19 cellular contexts compared by ENCODE assay signal in the genomic region with DNA sequence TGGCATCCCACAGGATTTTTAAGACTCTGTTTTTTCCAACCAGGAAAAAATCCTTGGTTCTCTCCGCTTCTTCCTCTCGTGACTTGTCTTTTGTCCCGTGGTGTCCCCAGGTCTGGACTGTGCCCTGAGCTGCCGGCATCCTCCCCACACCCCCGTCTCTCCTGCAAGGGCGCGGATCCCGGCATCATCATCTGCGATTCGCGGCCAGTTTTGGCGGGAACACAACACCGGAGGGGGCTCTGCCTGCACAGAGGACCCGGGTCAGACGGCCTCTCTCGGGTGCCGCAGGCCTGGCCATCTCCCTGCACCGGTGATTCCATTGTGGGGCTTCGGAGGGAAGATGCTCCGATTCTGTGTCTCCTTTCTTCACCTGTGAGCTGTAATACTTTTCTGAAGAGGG. TPM values are rescaled to one million over a fixed set of nuclear protein-coding genes. Genes with fewer than 3 reads are reported as not detected.
DNase-seq lines count a peak whose midpoint lies in the region; ATAC-seq and TF ChIP-seq lines count a peak whose summit lies in the region.
"Had no signal": no experiment of that assay in that cellular context is flagged by ENCODE, and none has a peak within 500 bp of the region (broad histone marks: within the 10 kb centered on the region; RNA-seq: fewer than 3 reads in every experiment).

No MANE protein-coding gene starts in this region.

- no peak for ATAC-seq in GM19324 (IDR thresholded peaks at IDR 0.05; ENCODE audit: low FRiP score, unreplicated experiment)
- no peak for ATAC-seq in GM18867 (IDR thresholded peaks at IDR 0.05; ENCODE audit: unreplicated experiment)
- no peak for ATAC-seq in esophagus mucosa

- intact Hi-C loops in thyroid gland (cut with DNase I) = no loop called here

- no peak overlapping the region for H3K4me2 ChIP-seq in osteoblast (ENCODE audit: insufficient read depth, low read length)

- H3K36me3 Mint-ChIP-seq in endodermal cell (ENCODE audit: low read depth) = no peaks in the 10 kb centered on the region
- H3K36me3 Mint-ChIP-seq: activated naive CD8-positive, alpha-beta T cell treated with anti-CD3 and anti-CD28 coated beads, Interleukin-2, amount 10 ng/mL, durations not matched to agents 7 days and 5 days had no signal

- peaks cover 2% of the 10 kb centered on the region for H3K27me3 Mint-ChIP-seq in endodermal cell (ENCODE audit: insufficient read depth)

- no peaks in the 10 kb centered on the region for H3K27me3 ChIP-seq in H7 (ENCODE audit: control insufficient read depth, insufficient read depth, low read length)
- no peaks in the 10 kb centered on the region for H3K27me3 ChIP-seq in endodermal cell (ENCODE audit: control insufficient read depth, insufficient read depth, low read length, poor library complexity, severe bottlenecking)
- no peaks in the 10 kb centered on the region for H3K27me3 ChIP-seq in osteoblast (ENCODE audit: insufficient read depth, low read length)
- no peaks in the 10 kb centered on the region for H3K27me3 ChIP-seq in thyroid gland
- H3K27me3 ChIP-seq: left lung, SJSA1 had no signal

- H3K4me1 ChIP-seq in endodermal cell (ENCODE audit: control insufficient read depth, insufficient read depth, low read length) = no peaks in the 10 kb centered on the region
- peaks cover 18% of the 10 kb centered on the region for H3K4me1 ChIP-seq in osteoblast (ENCODE audit: insufficient read depth, low read length)
- H3K4me1 ChIP-seq in thyroid gland = peaks cover 30 to 49% of the 10 kb centered on the region in 2 donors
- H3K4me1 ChIP-seq: SJSA1 had no signal

- H3K4me3 ChIP-seq in H7 (ENCODE audit: insufficient read depth, low read depth, low read length) (no peak overlapping the region), endodermal cell (ENCODE audit: low read length) (no peak overlapping the region), osteoblast (ENCODE audit: insufficient read depth, low read length) (no peak overlapping the region), thyroid gland (replicated peaks in 1 of 3) (no peak overlapping the region)
- H3K4me3 ChIP-seq: GM23248, K562, left lung, SJSA1 had no signal

- no peaks in the 10 kb centered on the region for H4K20me1 ChIP-seq in osteoblast (ENCODE audit: insufficient read depth, low read length)

- H3K4me1 Mint-ChIP-seq in endodermal cell = no peaks in the 10 kb centered on the region

- TF ChIP-seq POLR2A in thyroid gland (IDR thresholded peaks at IDR 0.05) = no peak

- 96 to 98% methylated on average over 15 to 20 of the region's 20 CpGs for WGBS in endodermal cell (ENCODE audit: insufficient coverage in 1 of 2, insufficient read length in 1 of 2), 2 experiments
- whole genome bisulfite sequencing in thyroid gland, 2 donors = 89% methylated on average over 20 of the region's 20 CpGs

- H3K9me3 Mint-ChIP-seq in endodermal cell = no peaks in the 10 kb centered on the region
- H3K9me3 Mint-ChIP-seq: activated CD4-positive, alpha-beta memory T cell treated with anti-CD3 and anti-CD28 coated beads, Interleukin-2, amount 10 ng/mL, durations not matched to agents 7 days and 5 days; activated naive CD8-positive, alpha-beta T cell treated with anti-CD3 and anti-CD28 coated beads, Interleukin-2, amount 10 ng/mL, durations not matched to agents 7 days and 5 days; activated T-cell treated with anti-CD3 and anti-CD28 coated beads, Interleukin-2, amount 50 U/mL, for 24 hours; dendritic cell treated with granulocyte-macrophage colony-stimulating factor and Interleukin-4, amounts not matched to agents 40 ng/mL and 50 ng/mL, for 4 days; stimulated activated naive CD8-positive, alpha-beta T cell treated with anti-CD3 and anti-CD28 coated beads, Interleukin-15, Interleukin-2, amounts not matched to agents 100 ng/mL and 50 ng/mL, for 24 hours had no signal

- H3K36me3 ChIP-seq in H7 (replicated peaks; ENCODE audit: control insufficient read depth, insufficient read depth, low read length) (no peaks in the 10 kb centered on the region), endodermal cell (ENCODE audit: control insufficient read depth, insufficient read depth, low read length) (no peaks in the 10 kb centered on the region), osteoblast (ENCODE audit: insufficient read depth, low read length) (no peaks in the 10 kb centered on the region), thyroid gland (no peaks in the 10 kb centered on the region)
- H3K36me3 ChIP-seq: left lung, SJSA1 had no signal

- DNase-seq in H7 = peak; percentile 56
- peak; percentile 38 for DNase-seq in endodermal cell
- DNase-seq in osteoblast (ENCODE audit: insufficient read length, low spot score, missing footprints) = peak; percentile 50
- no peak for DNase-seq in thyroid gland
- DNase-seq: activated CD4-positive, alpha-beta memory T cell treated with anti-CD3 and anti-CD28 coated beads, Interleukin-2, amount 10 ng/mL, durations not matched to agents 7 days and 5 days; activated naive CD8-positive, alpha-beta T cell treated with anti-CD3 and anti-CD28 coated beads, Interleukin-2, amount 10 ng/mL, durations not matched to agents 7 days and 5 days; activated T-cell treated with anti-CD3 and anti-CD28 coated beads, Interleukin-2, amount 50 U/mL, for 24 hours; DND-41; GM23248; NCI-H226; NCI-H82 had no signal

- no peak overlapping the region for H3K4me3 Mint-ChIP-seq in endodermal cell
- H3K4me3 Mint-ChIP-seq: activated CD4-positive, alpha-beta memory T cell treated with anti-CD3 and anti-CD28 coated beads, Interleukin-2, amount 10 ng/mL, durations not matched to agents 7 days and 5 days; activated naive CD8-positive, alpha-beta T cell treated with anti-CD3 and anti-CD28 coated beads, Interleukin-2, amount 10 ng/mL, durations not matched to agents 7 days and 5 days; activated T-cell treated with anti-CD3 and anti-CD28 coated beads, Interleukin-2, amount 50 U/mL, for 24 hours; dendritic cell treated with granulocyte-macrophage colony-stimulating factor and Interleukin-4, amounts not matched to agents 40 ng/mL and 50 ng/mL, for 4 days; stimulated activated naive CD8-positive, alpha-beta T cell treated with anti-CD3 and anti-CD28 coated beads, Interleukin-15, Interleukin-2, amounts not matched to agents 100 ng/mL and 50 ng/mL, for 24 hours had no signal

- no peak overlapping the region for H3K27ac ChIP-seq in endodermal cell (ENCODE audit: low read depth, low read length)
- no peak overlapping the region for H3K27ac ChIP-seq in osteoblast (ENCODE audit: low read depth, low read length)
- H3K27ac ChIP-seq in thyroid gland = peak overlapping the region; percentile 86 to 98 (median 90)
- H3K27ac ChIP-seq: GM23248, SJSA1 had no signal

- no peak overlapping the region for H2AFZ ChIP-seq in osteoblast (ENCODE audit: low read length)

- no peaks in the 10 kb centered on the region for H3K9me3 ChIP-seq in endodermal cell (ENCODE audit: control insufficient read depth, low read length)
- no peaks in the 10 kb centered on the region for H3K9me3 ChIP-seq in osteoblast (ENCODE audit: low read depth, low read length)
- H3K9me3 ChIP-seq in thyroid gland = no peaks in the 10 kb centered on the region
- H3K9me3 ChIP-seq: left lung, SJSA1 had no signal

- no peak overlapping the region for H3K9ac ChIP-seq in endodermal cell (ENCODE audit: extremely low read depth, low read length, poor library complexity, severe bottlenecking)
- H3K9ac ChIP-seq: GM23248 had no signal

- TF ChIP-seq CTCF in endodermal cell (conservative IDR thresholded peaks at IDR 0.05) = no peak
- TF ChIP-seq CTCF in osteoblast (IDR thresholded peaks at IDR 0.05; ENCODE audit: extremely low read depth, low read depth, low read length) = no peak
- TF ChIP-seq CTCF in thyroid gland (IDR thresholded peaks at IDR 0.05) = no peak

- H3K79me2 ChIP-seq in osteoblast (ENCODE audit: insufficient read depth, low read length) = no peaks in the 10 kb centered on the region

- H3K27ac Mint-ChIP-seq in endodermal cell = no peak overlapping the region
- H3K27ac Mint-ChIP-seq: activated CD4-positive, alpha-beta memory T cell treated with anti-CD3 and anti-CD28 coated beads, Interleukin-2, amount 10 ng/mL, durations not matched to agents 7 days and 5 days; activated naive CD8-positive, alpha-beta T cell treated with anti-CD3 and anti-CD28 coated beads, Interleukin-2, amount 10 ng/mL, durations not matched to agents 7 days and 5 days; activated T-cell treated with anti-CD3 and anti-CD28 coated beads, Interleukin-2, amount 50 U/mL, for 24 hours; dendritic cell treated with granulocyte-macrophage colony-stimulating factor and Interleukin-4, amounts not matched to agents 40 ng/mL and 50 ng/mL, for 4 days; stimulated activated naive CD8-positive, alpha-beta T cell treated with anti-CD3 and anti-CD28 coated beads, Interleukin-15, Interleukin-2, amounts not matched to agents 100 ng/mL and 50 ng/mL, for 24 hours had no signal

RNA-seq across cellular contexts. Expression of a gene that starts 18.8 kb away (rescaled TPM):
- total RNA-seq in H7 (2014; rRNA removed; shearing (Covaris generic)) = 9.1 and 15.1 TPM in 2 replicates
- 10 to 100 TPM; 45.7 to 49.6 TPM for total RNA-seq in endodermal cell
- polyA plus RNA-seq in endodermal cell (2013, experiment 1 of 2) = 24.8 TPM
- polyA plus RNA-seq in endodermal cell (2013, experiment 2 of 2) = 23.0 TPM
- total RNA-seq in osteoblast = 417 and 480 TPM in 2 replicates
- 100 to 1,000 TPM; 145 to 197 (median 173) TPM for total RNA-seq in thyroid gland
- 34.8 TPM for total RNA-seq in esophagus mucosa

Comparison
In these comparisons a context has a peak if more than half of its experiments do, and no peak if none do; other contexts are left out.
1. DNase-seq: peak in H7 (single experiment), endodermal cell (single experiment) and osteoblast (single experiment); none in thyroid gland (0 of 2).
2. H3K27ac ChIP-seq: peak in thyroid gland (3 of 3); none in endodermal cell (single experiment) and osteoblast (single experiment).